15 cellular contexts compared by ENCODE assay signal in genomic region chr15:33148129-33148850, GRCh38. TPM values are rescaled to one million over a fixed set of nuclear protein-coding genes. Genes with fewer than 3 reads are reported as not detected.
DNase-seq lines count a peak whose midpoint lies in the region; ATAC-seq lines count a peak whose summit lies in the region.
"Had no signal": no experiment of that assay in that cellular context is flagged by ENCODE, and none has a peak within 500 bp of the region (broad histone marks: within the 10 kb centered on the region; RNA-seq: fewer than 3 reads in every experiment).

No MANE protein-coding gene starts in this region.

- peak; percentile 21 for DNase-seq in activated CD4-positive, alpha-beta T cell treated with anti-CD3 and anti-CD28 coated beads, Interleukin-2, amount 10 ng/mL, durations not matched to agents 7 days and 5 days
- no peak for DNase-seq in activated CD4-positive, alpha-beta T cell treated with anti-CD3 and anti-CD28 coated beads for 4 hours
- DNase-seq in SK-MEL-5 (ENCODE audit: low read depth, low spot score) (peak; percentile 85), trophoblast cell (no peak), G401 (ENCODE audit: low spot score) (no peak), SW480 (ENCODE audit: low spot score) (no peak)
- peak; percentile 38 for DNase-seq in activated naive CD8-positive, alpha-beta T cell treated with anti-CD3 and anti-CD28 coated beads, Interleukin-2, amount 10 ng/mL, durations not matched to agents 7 days and 5 days
- DNase-seq: ACHN, DMS 273 treated with DMSO at 0.1 percent for 48 hours, IMR-90, NCI-H1436 treated with DMSO at 0.1 percent for 48 hours, NCI-H446, PC-9, testis had no signal

- CTCF ChIA-PET in activated CD4-positive, alpha-beta T cell treated with anti-CD3 and anti-CD28 coated beads, Interleukin-2, amount 10 ng/mL, durations not matched to agents 7 days and 5 days (lab: Charles Lee): no interaction called here

- peak overlapping the region; percentile 65 for H3K27ac Mint-ChIP-seq in activated CD4-positive, alpha-beta T cell treated with anti-CD3 and anti-CD28 coated beads, Interleukin-2, amount 10 ng/mL, durations not matched to agents 7 days and 5 days
- peak overlapping the region; percentile 78 for H3K27ac Mint-ChIP-seq in activated naive CD8-positive, alpha-beta T cell treated with anti-CD3 and anti-CD28 coated beads, Interleukin-2, amount 10 ng/mL, durations not matched to agents 7 days and 5 days

- no peak overlapping the region for H3K4ac ChIP-seq in trophoblast cell (ENCODE audit: low read depth, low read length)

- no peaks in the 10 kb centered on the region for H3K36me3 Mint-ChIP-seq in activated CD4-positive, alpha-beta T cell treated with anti-CD3 and anti-CD28 coated beads, Interleukin-2, amount 10 ng/mL, durations not matched to agents 7 days and 5 days (ENCODE audit: low read depth)
- no peaks in the 10 kb centered on the region for H3K36me3 Mint-ChIP-seq in activated naive CD8-positive, alpha-beta T cell treated with anti-CD3 and anti-CD28 coated beads, Interleukin-2, amount 10 ng/mL, durations not matched to agents 7 days and 5 days

- peaks cover 14% of the 10 kb centered on the region for H3K79me1 ChIP-seq in trophoblast cell (ENCODE audit: low read length)

- H2AK5ac ChIP-seq in trophoblast cell (ENCODE audit: low read length): no peak overlapping the region

- peaks cover 1% of the 10 kb centered on the region for H3K79me2 ChIP-seq in trophoblast cell (ENCODE audit: control insufficient read depth, insufficient read depth, low read length, poor library complexity)

- H3K4me2 ChIP-seq in trophoblast cell (ENCODE audit: low read length): no peak overlapping the region
- H3K4me2 ChIP-seq: PC-9 had no signal

- no peak overlapping the region for H3K14ac ChIP-seq in trophoblast cell (ENCODE audit: low read length)

- ATAC-seq in activated naive CD8-positive, alpha-beta T cell treated with anti-CD3 and anti-CD28 coated beads, Interleukin-2, amount 10 ng/mL, durations not matched to agents 7 days and 5 days (ENCODE audit: low read depth): peak; percentile 88
- no peak for ATAC-seq in GM18520 (IDR thresholded peaks at IDR 0.05; ENCODE audit: unreplicated experiment)

- no peaks in the 10 kb centered on the region for H3K9me3 Mint-ChIP-seq in activated CD4-positive, alpha-beta T cell treated with anti-CD3 and anti-CD28 coated beads, Interleukin-2, amount 10 ng/mL, durations not matched to agents 7 days and 5 days
- peaks cover 4% of the 10 kb centered on the region for H3K9me3 Mint-ChIP-seq in activated naive CD8-positive, alpha-beta T cell treated with anti-CD3 and anti-CD28 coated beads, Interleukin-2, amount 10 ng/mL, durations not matched to agents 7 days and 5 days

- no peaks in the 10 kb centered on the region for H3K27me3 ChIP-seq in trophoblast cell (ENCODE audit: insufficient read depth, low read length)
- H3K27me3 ChIP-seq: testis had no signal

- H3K18ac ChIP-seq in trophoblast cell (ENCODE audit: low read length): no peak overlapping the region

- H3K4me3 ChIP-seq in trophoblast cell (ENCODE audit: low read depth, low read length): no peak overlapping the region
- H3K4me3 ChIP-seq: PC-9, testis had no signal

- H2BK120ac ChIP-seq in trophoblast cell (ENCODE audit: insufficient read depth, low read length, poor library complexity): no peak overlapping the region

- H3K23ac ChIP-seq in trophoblast cell (ENCODE audit: low read length): no peak overlapping the region

- no peak overlapping the region for H3K4me3 Mint-ChIP-seq in activated CD4-positive, alpha-beta T cell treated with anti-CD3 and anti-CD28 coated beads, Interleukin-2, amount 10 ng/mL, durations not matched to agents 7 days and 5 days
- peak overlapping the region; percentile 79 for H3K4me3 Mint-ChIP-seq in activated naive CD8-positive, alpha-beta T cell treated with anti-CD3 and anti-CD28 coated beads, Interleukin-2, amount 10 ng/mL, durations not matched to agents 7 days and 5 days

- no peaks in the 10 kb centered on the region for H3K9me3 ChIP-seq in trophoblast cell (ENCODE audit: insufficient read depth, low read depth, low read length)
- H3K9me3 ChIP-seq: testis had no signal

- no peak overlapping the region for H2BK5ac ChIP-seq in trophoblast cell (ENCODE audit: low read depth, low read length, poor library complexity)

- peak overlapping the region; percentile 2 for H4K91ac ChIP-seq in trophoblast cell (ENCODE audit: low read depth, low read length)

- no peak overlapping the region for H3K9ac ChIP-seq in trophoblast cell (ENCODE audit: low read length)

- peaks cover 1% of the 10 kb centered on the region for H3K27me3 Mint-ChIP-seq in activated CD4-positive, alpha-beta T cell treated with anti-CD3 and anti-CD28 coated beads, Interleukin-2, amount 10 ng/mL, durations not matched to agents 7 days and 5 days
- H3K27me3 Mint-ChIP-seq in activated naive CD8-positive, alpha-beta T cell treated with anti-CD3 and anti-CD28 coated beads, Interleukin-2, amount 10 ng/mL, durations not matched to agents 7 days and 5 days: peaks cover 13% of the 10 kb centered on the region

- H4K8ac ChIP-seq in trophoblast cell (ENCODE audit: low read depth, low read length): no peak overlapping the region

- WGBS in trophoblast cell (ENCODE audit: extremely low coverage, insufficient coverage, insufficient read length): no CpG with 5 or more reads among the region's 9 CpGs

- H3K4me1 ChIP-seq in trophoblast cell (ENCODE audit: control insufficient read depth in 1 of 2, insufficient read depth in 2 of 2, low read length in 2 of 2): peaks cover 8 to 13% of the 10 kb centered on the region in 2 experiments
- H3K4me1 ChIP-seq: testis had no signal

- POLR2A ChIA-PET in activated CD4-positive, alpha-beta T cell treated with anti-CD3 and anti-CD28 coated beads, Interleukin-2, amount 10 ng/mL, durations not matched to agents 7 days and 5 days (lab: Charles Lee): no interaction called here
- POLR2A ChIA-PET in activated naive CD8-positive, alpha-beta T cell treated with anti-CD3 and anti-CD28 coated beads, Interleukin-2, amount 10 ng/mL, durations not matched to agents 7 days and 5 days (lab: Charles Lee): no interaction called here

- in situ Hi-C loops in SK-MEL-5 (cut with HindIII; ENCODE audit: low pct_unique_long_range_greater_than_20kb, low sequenced_read_pairs): no loop called here
- in situ Hi-C loops in G401 (cut with HindIII; ENCODE audit: low sequenced_read_pairs): no loop called here

- H3K27ac ChIP-seq in trophoblast cell (ENCODE audit: low read depth, low read length): no peak overlapping the region
- H3K27ac ChIP-seq: PC-9, testis had no signal

- peaks cover 19% of the 10 kb centered on the region for H3K4me1 Mint-ChIP-seq in activated CD4-positive, alpha-beta T cell treated with anti-CD3 and anti-CD28 coated beads, Interleukin-2, amount 10 ng/mL, durations not matched to agents 7 days and 5 days
- H3K4me1 Mint-ChIP-seq in activated naive CD8-positive, alpha-beta T cell treated with anti-CD3 and anti-CD28 coated beads, Interleukin-2, amount 10 ng/mL, durations not matched to agents 7 days and 5 days: peaks cover 22% of the 10 kb centered on the region

- H2AFZ ChIP-seq in trophoblast cell (ENCODE audit: insufficient read depth, low read length, poor library complexity): no peak overlapping the region
- H2AFZ ChIP-seq: PC-9 had no signal

- no peak overlapping the region for H4K12ac ChIP-seq in trophoblast cell (ENCODE audit: low read depth, low read length)

- H3K36me3 ChIP-seq in trophoblast cell (ENCODE audit: control insufficient read depth in 1 of 2, insufficient read depth in 2 of 2, low read length in 2 of 2): no peaks in the 10 kb centered on the region

- H2BK12ac ChIP-seq in trophoblast cell (ENCODE audit: low read length): no peak overlapping the region

RNA-seq across cellular contexts. Expression of gene FMN1, which starts 46.2 kb away (rescaled TPM):
- total RNA-seq in activated CD4-positive, alpha-beta T cell treated with anti-CD3 and anti-CD28 coated beads, Interleukin-2, amount 10 ng/mL, durations not matched to agents 7 days and 5 days: under 1 TPM; 0.04 to 0.12 TPM
- 87.0 and 96.0 TPM in 2 replicates for total RNA-seq in SK-MEL-5 (2014; rRNA removed; shearing (Covaris generic))
- polyA plus RNA-seq in SK-MEL-5 (2015; cell fraction: cytosol; rRNA removed): 42.4 and 63.2 TPM in 2 replicates
- 44.5 and 58.3 TPM in 2 replicates for polyA plus RNA-seq in SK-MEL-5 (2015; cell fraction: nucleus; rRNA removed)
- under 1 TPM; 0.08 to 0.45 TPM for total RNA-seq in activated naive CD8-positive, alpha-beta T cell treated with anti-CD3 and anti-CD28 coated beads, Interleukin-2, amount 10 ng/mL, durations not matched to agents 7 days and 5 days
- polyA plus RNA-seq in trophoblast cell (2013): 0.81 and 1.0 TPM in 2 replicates
- not detected in 2 replicates for total RNA-seq in G401 (2014; rRNA removed; shearing (Covaris generic))

Comparison
In these comparisons a context has a peak if more than half of its experiments do, and no peak if none do; other contexts are left out.
1. DNase-seq: peak in activated CD4-positive, alpha-beta T cell treated with anti-CD3 and anti-CD28 coated beads, Interleukin-2, amount 10 ng/mL, durations not matched to agents 7 days and 5 days (single experiment), SK-MEL-5 (single experiment) and activated naive CD8-positive, alpha-beta T cell treated with anti-CD3 and anti-CD28 coated beads, Interleukin-2, amount 10 ng/mL, durations not matched to agents 7 days and 5 days (single experiment); none in activated CD4-positive, alpha-beta T cell treated with anti-CD3 and anti-CD28 coated beads for 4 hours (0 of 2), trophoblast cell (0 of 2), G401 (single experiment) and SW480 (single experiment).
2. RNA of gene FMN1, which starts 46.2 kb away (total RNA-seq): 87.0 to 96.0 TPM in SK-MEL-5; 0.08 to 0.45 TPM in activated naive CD8-positive, alpha-beta T cell treated with anti-CD3 and anti-CD28 coated beads, Interleukin-2, amount 10 ng/mL, durations not matched to agents 7 days and 5 days, 0.04 to 0.12 TPM in activated CD4-positive, alpha-beta T cell treated with anti-CD3 and anti-CD28 coated beads, Interleukin-2, amount 10 ng/mL, durations not matched to agents 7 days and 5 days and not detected in G401; every median in the first group is over 10 times any median in the second.